16 cellular contexts compared by ENCODE assay signal in genomic region chr6:347951-348859, GRCh38. TPM values are rescaled to one million over a fixed set of nuclear protein-coding genes. Genes with fewer than 3 reads are reported as not detected.
"Had no signal": no experiment of that assay in that cellular context is flagged by ENCODE, and none has a peak within 500 bp of the region (broad histone marks: within the 10 kb centered on the region; RNA-seq: fewer than 3 reads in every experiment).

No MANE protein-coding gene starts in this region.

- H3K9me3 ChIP-seq: prostate gland had no signal

- H3K4me1 ChIP-seq: prostate gland had no signal

- H3K36me3 ChIP-seq: prostate gland had no signal

- H3K27ac ChIP-seq: epithelial cell of prostate, hepatocyte, prostate gland had no signal

- H3K27me3 Mint-ChIP-seq: activated naive CD4-positive, alpha-beta T cell treated with anti-CD3 and anti-CD28 coated beads, Interleukin-2, amount 50 U/mL, for 24 hours had no signal

- H3K9me3 Mint-ChIP-seq: activated naive CD4-positive, alpha-beta T cell treated with anti-CD3 and anti-CD28 coated beads, Interleukin-2, amount 50 U/mL, for 24 hours; activated T-cell treated with anti-CD3 and anti-CD28 coated beads, Interleukin-2, amount 50 U/mL, for 72 hours; stimulated activated effector memory CD8-positive, alpha-beta T cell treated with anti-CD3 and anti-CD28 coated beads, Interleukin-12 subunit alpha, Interleukin-12 subunit beta, amount 100 ng/mL, for 72 hours had no signal

- DNase-seq: activated CD8-positive, alpha-beta memory T cell treated with anti-CD3 and anti-CD28 coated beads for 24 hours; activated gamma-delta T cell; activated T-cell treated with anti-CD3 and anti-CD28 coated beads, Interleukin-2, amount 50 U/mL, for 72 hours; endodermal cell; foreskin fibroblast; mammary epithelial cell; stimulated activated CD4-positive, alpha-beta T cell treated with anti-CD3 and anti-CD28 coated beads, Interleukin-4, amount 100 ng/mL, for 24 hours; T-helper 1 cell; T-helper 9 cell had no signal

- H3K4me1 Mint-ChIP-seq: activated naive CD4-positive, alpha-beta T cell treated with anti-CD3 and anti-CD28 coated beads, Interleukin-2, amount 50 U/mL, for 24 hours had no signal

- H3K4me3 Mint-ChIP-seq: activated naive CD4-positive, alpha-beta T cell treated with anti-CD3 and anti-CD28 coated beads, Interleukin-2, amount 50 U/mL, for 24 hours; activated T-cell treated with anti-CD3 and anti-CD28 coated beads, Interleukin-2, amount 50 U/mL, for 72 hours; endodermal cell; stimulated activated effector memory CD8-positive, alpha-beta T cell treated with anti-CD3 and anti-CD28 coated beads, Interleukin-12 subunit alpha, Interleukin-12 subunit beta, amount 100 ng/mL, for 72 hours had no signal

- H3K27ac Mint-ChIP-seq: activated naive CD4-positive, alpha-beta T cell treated with anti-CD3 and anti-CD28 coated beads, Interleukin-2, amount 50 U/mL, for 24 hours; activated T-cell treated with anti-CD3 and anti-CD28 coated beads, Interleukin-2, amount 50 U/mL, for 72 hours; endodermal cell; stimulated activated effector memory CD8-positive, alpha-beta T cell treated with anti-CD3 and anti-CD28 coated beads, Interleukin-12 subunit alpha, Interleukin-12 subunit beta, amount 100 ng/mL, for 72 hours had no signal

- H3K4me3 ChIP-seq: hepatocyte, prostate gland, smooth muscle cell had no signal

- H3K27me3 ChIP-seq: hepatocyte had no signal

- ATAC-seq: activated CD4-positive, CD25-positive, alpha-beta regulatory T cell treated with anti-CD3 and anti-CD28 coated beads, Interleukin-2, amount 50 U/mL, for 24 hours; stimulated activated effector memory CD8-positive, alpha-beta T cell treated with anti-CD3 and anti-CD28 coated beads, Interleukin-12 subunit alpha, Interleukin-12 subunit beta, amount 100 ng/mL, for 72 hours had no signal

RNA-seq across cellular contexts. Expression of gene IRF4, which starts 43.3 kb away (rescaled TPM):
- total RNA-seq: endodermal cell, mammary epithelial cell had no signal
